Comparison of ENCODE assay signal across 29 cellular contexts in genomic region chr3:17872457-17872856, GRCh38.
"Had no signal": no experiment of that assay in that cellular context is flagged by ENCODE, and none has a peak within 500 bp of the region (broad histone marks: within the 10 kb centered on the region; RNA-seq: fewer than 3 reads in every experiment).

No MANE protein-coding gene starts in this region.

- H3K4me3 Mint-ChIP-seq: dendritic cell treated with granulocyte-macrophage colony-stimulating factor and Interleukin-4, amounts not matched to agents 40 ng/mL and 50 ng/mL, for 4 days; effector memory CD8-positive, alpha-beta T cell; endodermal cell had no signal

- ATAC-seq: effector memory CD8-positive, alpha-beta T cell; esophagus mucosa; foreskin keratinocyte; gastrocnemius medialis; gastroesophageal sphincter; heart left ventricle; heart right ventricle had no signal

- H3K27ac Mint-ChIP-seq: dendritic cell treated with granulocyte-macrophage colony-stimulating factor and Interleukin-4, amounts not matched to agents 40 ng/mL and 50 ng/mL, for 4 days; effector memory CD8-positive, alpha-beta T cell; endodermal cell had no signal

- FAIRE-seq: colon, endometrium, endothelial cell of umbilical vein, frontal cortex had no signal

- H3K4me1 ChIP-seq: colonic mucosa, esophagus muscularis mucosa, esophagus squamous epithelium, foreskin keratinocyte, gastrocnemius medialis, gastroesophageal sphincter, heart left ventricle, heart right ventricle had no signal

- H3K9me3 ChIP-seq: colonic mucosa, esophagus muscularis mucosa, esophagus squamous epithelium, gastrocnemius medialis, gastroesophageal sphincter, heart left ventricle, heart right ventricle had no signal

- H3K9me3 Mint-ChIP-seq: dendritic cell treated with granulocyte-macrophage colony-stimulating factor and Interleukin-4, amounts not matched to agents 40 ng/mL and 50 ng/mL, for 4 days; effector memory CD8-positive, alpha-beta T cell; endodermal cell had no signal

- H3K36me3 ChIP-seq: colonic mucosa, esophagus muscularis mucosa, esophagus squamous epithelium, gastrocnemius medialis, gastroesophageal sphincter, heart left ventricle, heart right ventricle had no signal

- H3K4me3 ChIP-seq: colonic mucosa, coronary artery, dorsolateral prefrontal cortex, esophagus muscularis mucosa, esophagus squamous epithelium, gastrocnemius medialis, gastroesophageal sphincter, heart left ventricle, heart right ventricle had no signal

- DNase-seq: colonic mucosa; cortex of kidney; dermis blood vessel endothelial cell; dorsolateral prefrontal cortex; effector CD4-positive, alpha-beta T cell; effector CD8-positive, alpha-beta T cell; effector memory CD4-positive, alpha-beta T cell; effector memory CD8-positive, alpha-beta T cell; endodermal cell; erythroblast; esophagus squamous epithelium; foreskin fibroblast; foreskin keratinocyte; foreskin melanocyte; gastrocnemius medialis; glutamatergic neuron; head of caudate nucleus; heart left ventricle; heart right ventricle had no signal

- H3K27ac ChIP-seq: colonic mucosa, coronary artery, dorsolateral prefrontal cortex, epithelial cell of prostate, esophagus muscularis mucosa, esophagus squamous epithelium, foreskin keratinocyte, gastrocnemius medialis, gastroesophageal sphincter, heart left ventricle, heart right ventricle had no signal

- H3K27me3 Mint-ChIP-seq: dendritic cell treated with granulocyte-macrophage colony-stimulating factor and Interleukin-4, amounts not matched to agents 40 ng/mL and 50 ng/mL, for 4 days had no signal

- H3K27me3 ChIP-seq: colonic mucosa, esophagus muscularis mucosa, esophagus squamous epithelium, foreskin keratinocyte, gastrocnemius medialis, gastroesophageal sphincter, heart left ventricle had no signal
